ENCODE assay signal across 8 cellular contexts in the genomic region with DNA sequence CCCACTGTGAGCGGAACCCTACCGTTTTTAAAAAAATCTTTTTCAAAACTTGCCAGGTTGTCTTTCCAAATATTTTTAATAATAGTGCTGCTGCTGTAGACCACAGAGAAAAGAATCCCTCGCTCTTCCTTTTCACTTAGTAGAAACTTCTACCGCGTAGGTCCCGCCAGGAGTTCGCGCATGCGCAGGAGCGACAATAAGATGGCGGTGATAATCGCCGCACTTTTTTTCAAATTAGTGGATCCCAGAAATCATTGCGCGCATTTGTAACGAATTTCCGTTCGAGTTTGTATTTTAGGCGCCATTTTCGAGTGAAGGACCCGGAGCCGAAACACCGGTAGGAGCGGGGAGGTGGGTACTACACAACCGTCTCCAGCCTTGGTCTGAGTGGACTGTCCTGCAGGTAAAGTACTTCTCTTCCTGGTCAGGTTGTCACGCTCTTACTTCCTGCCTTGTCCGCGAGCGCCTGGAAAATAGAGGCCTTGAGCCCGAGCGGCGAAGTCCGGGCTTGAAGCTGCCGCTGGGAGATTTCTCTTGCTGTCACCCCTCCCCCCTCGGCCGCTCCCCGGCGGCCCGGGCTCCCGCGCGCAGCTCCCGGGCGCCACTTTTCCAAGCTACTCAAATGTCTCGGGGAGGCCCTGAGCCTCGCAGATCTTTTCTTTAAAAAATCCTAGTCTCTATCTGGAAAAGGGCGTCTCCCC. TPM values are rescaled to one million over a fixed set of nuclear protein-coding genes. Genes with fewer than 3 reads are reported as not detected.
DNase-seq lines count a peak whose midpoint lies in the region; ATAC-seq and TF ChIP-seq lines count a peak whose summit lies in the region.

Gene SMC4 (plus strand): TSS at position 304 of the 701 bp plus-strand sequence. CDS start 1,177 bp downstream, outside the sequence.

- CTCF ChIA-PET in mammary epithelial cell (lab: Charles Lee; ENCODE audit: low non-redundant PET): no interaction called here

- H3K9ac ChIP-seq in mammary epithelial cell (ENCODE audit: insufficient read depth, low read length) (peak within 1 kb of the TSS; percentile 99), smooth muscle cell (ENCODE audit: low read depth) (peak within 1 kb of the TSS; percentile 86)

- peak within 1 kb of the TSS; percentile 97 for H2AFZ ChIP-seq in mammary epithelial cell (ENCODE audit: low read depth, low read length)
- H2AFZ ChIP-seq in smooth muscle cell (ENCODE audit: low read depth): peak within 1 kb of the TSS; percentile 96

- intact Hi-C loops in mammary epithelial cell (cut with micrococcal nuclease): loop anchor here (10.0 kb wide), 1 partner anchor 615 kb away; no protein-coding TSS in a partner anchor

- peaks cover 7% of the 10 kb centered on the region for H3F3A ChIP-seq in smooth muscle cell (ENCODE audit: low read depth)

- H4K20me1 ChIP-seq in mammary epithelial cell (ENCODE audit: insufficient read depth, low read length) (peaks cover 8% of the 10 kb centered on the region), smooth muscle cell (ENCODE audit: low read depth) (peaks cover 29% of the 10 kb centered on the region)

- peak; percentile 93 for DNase-seq in AG08395 (ENCODE audit: low spot score)
- DNase-seq in NCI-H226: peak; percentile 87
- peak; percentile 89 for DNase-seq in mammary epithelial cell
- DNase-seq in iPS-NIHi7 (ENCODE audit: extremely low spot score): peak; percentile 79
- peak; percentile 83 for DNase-seq in smooth muscle cell (lab: John Stamatoyannopoulos, UW; ENCODE audit: unreplicated experiment)

- under 1% methylated on average over 36 of the region's 47 CpGs for WGBS in mammary epithelial cell (ENCODE audit: low coverage, missing lambda C conversion rate)
- under 1% methylated on average over 33 of the region's 47 CpGs for WGBS in smooth muscle cell (ENCODE audit: low lambda C conversion rate)

- peak within 1 kb of the TSS; percentile 87 for H3K27ac ChIP-seq in mammary epithelial cell (ENCODE audit: insufficient read depth, low read depth, low read length)
- H3K27ac ChIP-seq in smooth muscle cell (ENCODE audit: low read depth): peak within 1 kb of the TSS; percentile 87

- peaks cover 12% of the 10 kb centered on the region for H3K4me1 ChIP-seq in mammary epithelial cell (ENCODE audit: insufficient read depth, low read length)
- peaks cover 45% of the 10 kb centered on the region for H3K4me1 ChIP-seq in smooth muscle cell (ENCODE audit: low read depth)

- TF ChIP-seq CTCF in WI38 (IDR thresholded peaks at IDR 0.05; ENCODE audit: low read depth, low read length) (no peak), mammary epithelial cell (conservative IDR thresholded peaks at IDR 0.05 in 1 of 2, IDR thresholded peaks at IDR 0.05 in 1 of 2; ENCODE audit: extremely low read depth in 1 of 2, insufficient read depth in 1 of 2, low read depth in 1 of 2, low read length in 2 of 2) (no peak), smooth muscle cell (IDR thresholded peaks at IDR 0.05; ENCODE audit: borderline replicate concordance, insufficient read depth, poor library complexity, severe bottlenecking) (no peak)

- H3K79me2 ChIP-seq in mammary epithelial cell (ENCODE audit: insufficient read depth, low read length) (peaks cover 85% of the 10 kb centered on the region), smooth muscle cell (ENCODE audit: low read depth) (peaks cover 90% of the 10 kb centered on the region)

- peak within 1 kb of the TSS; percentile 92 for H3K4me2 ChIP-seq in mammary epithelial cell (ENCODE audit: insufficient read depth, low read depth, low read length)
- H3K4me2 ChIP-seq in smooth muscle cell: peak within 1 kb of the TSS; percentile 87

- TF ChIP-seq POLR2A in GM18951 (IDR thresholded peaks at IDR 0.05; ENCODE audit: extremely low read depth, insufficient read depth, insufficient read length): peak; percentile 80

- in situ Hi-C loops in GM18951 (cut with MboI; ENCODE audit: low sequenced_read_pairs, unreplicated experiment) (no loop called here), mammary epithelial cell (cut with MboI; ENCODE audit: low sequenced_read_pairs in 2 of 2) (no loop called here)

- ATAC-seq in HG03196 (IDR thresholded peaks at IDR 0.05; ENCODE audit: unreplicated experiment): peak; percentile 62

- no peaks in the 10 kb centered on the region for H3K9me3 ChIP-seq in mammary epithelial cell (replicated peaks; ENCODE audit: insufficient read depth, low read length)
- H3K9me3 ChIP-seq in smooth muscle cell (replicated peaks; ENCODE audit: low read depth): no peaks in the 10 kb centered on the region

- dilution Hi-C loops in mammary epithelial cell (cut with HindIII; ENCODE audit: low sequenced_read_pairs): no loop called here

- H3K4me3 ChIP-seq in WI38 (ENCODE audit: low read depth, low read length) (peak within 1 kb of the TSS; percentile 83), mammary epithelial cell (replicated peaks in 1 of 3; ENCODE audit: insufficient read depth in 1 of 3, low read depth in 2 of 3, low read length in 3 of 3) (peak within 1 kb of the TSS; percentile 85 to 99 (median 97)), smooth muscle cell (peak within 1 kb of the TSS; percentile 78)

- TSS peak; percentile 61 for BruUV-seq in mammary epithelial cell (replicated peaks; lab: Mats Ljungman, UMichigan)

- H3K36me3 ChIP-seq in mammary epithelial cell (ENCODE audit: insufficient read depth, low read length) (peaks cover 6% of the 10 kb centered on the region), smooth muscle cell (ENCODE audit: low read depth) (no peaks in the 10 kb centered on the region)

- H3K27me3 ChIP-seq in mammary epithelial cell (ENCODE audit: insufficient read depth, low read length): no peaks in the 10 kb centered on the region
- H3K27me3 ChIP-seq in smooth muscle cell (ENCODE audit: low read depth): no peaks in the 10 kb centered on the region

RNA-seq across cellular contexts. Expression of gene SMC4, which starts in this region (rescaled TPM):
- total RNA-seq in mammary epithelial cell (10 to 100 TPM; 16.8 to 91.2 TPM), smooth muscle cell (71.7 and 122 TPM in 2 replicates)
- polyA plus RNA-seq in mammary epithelial cell (35.7 TPM), smooth muscle cell (55.1 and 64.5 TPM in 2 replicates)
- polyA minus RNA-seq in mammary epithelial cell: 11.1 TPM

Comparison
In these comparisons a context has a peak if more than half of its experiments do, and no peak if none do; other contexts are left out.
1. Peak in every context shown above with its lines: DNase-seq, ATAC-seq, H3K4me3 ChIP-seq and H3K27ac ChIP-seq.